In the genomic region with DNA sequence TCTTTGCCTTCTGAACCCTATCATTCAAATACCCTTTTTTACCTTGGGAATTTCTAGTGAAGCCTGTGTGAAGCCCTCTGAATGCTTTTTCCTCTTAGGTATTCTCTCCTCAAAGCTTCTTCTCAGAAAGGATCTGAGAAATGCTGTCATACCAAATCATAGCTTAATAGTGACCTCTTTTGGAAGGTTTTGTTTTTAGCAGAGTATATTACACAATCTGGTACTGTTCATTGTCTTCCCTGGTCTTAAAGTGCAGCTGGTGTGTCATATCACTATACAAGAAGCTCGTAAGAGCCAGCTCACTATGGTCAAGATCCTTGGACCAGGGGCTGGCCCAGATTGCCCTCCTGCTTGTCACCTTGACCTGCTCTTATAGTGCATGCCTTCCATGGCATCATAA, we compare ENCODE assay signal across 13 cellular contexts.
A peak's percentile ranks its signal among the peaks of the same experiment; 100 is the strongest.
DNase-seq lines count a peak whose midpoint lies in the region; ATAC-seq, FAIRE-seq and TF ChIP-seq lines count a peak whose summit lies in the region.
"Had no signal": no experiment of that assay in that cellular context is flagged by ENCODE, and none has a peak within 500 bp of the region (broad histone marks: within the 10 kb centered on the region; RNA-seq: fewer than 3 reads in every experiment).

No MANE protein-coding gene starts in this region.

- H3K9me2 ChIP-seq in OCI-LY1 (ENCODE audit: low read depth, low read length) (no peaks in the 10 kb centered on the region), hepatocyte (replicated peaks; ENCODE audit: insufficient read depth) (no peaks in the 10 kb centered on the region)

- H3K36me3 Mint-ChIP-seq in glutamatergic neuron (ENCODE audit: unreplicated experiment): no peaks in the 10 kb centered on the region
- H3K36me3 Mint-ChIP-seq: CD4-positive, alpha-beta memory T cell had no signal

- WGBS in hepatocyte (ENCODE audit: low lambda C conversion rate, missing lambda C conversion rate): 63% methylated on average over 1 of the region's 1 CpG

- DNase-seq in Ammon's horn (ENCODE audit: low spot score): peak; percentile 13
- DNase-seq in GM12892 (ENCODE audit: insufficient read length): no peak
- peak; percentile 6 for DNase-seq in hepatocyte (ENCODE audit: low spot score)
- DNase-seq in glutamatergic neuron: no peak
- DNase-seq in activated CD4-positive, alpha-beta T cell treated with anti-CD3 and anti-CD28 coated beads, Interleukin-2, amount 50 U/mL, for 4 hours: no peak
- DNase-seq in hepatic stellate cell (ENCODE audit: low spot score): no peak
- DNase-seq: activated CD4-positive, alpha-beta T cell treated with anti-CD3 and anti-CD28 coated beads, Interleukin-2, amount 10 ng/mL, durations not matched to agents 7 days and 5 days; CD4-positive, alpha-beta memory T cell; NCI-H774; stimulated activated naive CD8-positive, alpha-beta T cell treated with anti-CD3 and anti-CD28 coated beads, Interleukin-15, amount 100 ng/mL, for 72 hours; T-helper 1 cell had no signal

- TF ChIP-seq POLR2A in GM12892 (IDR thresholded peaks at IDR 0.05; ENCODE audit: low read depth, low read length): no peak

- H3K27me3 ChIP-seq in OCI-LY1 (ENCODE audit: insufficient read depth, low read length) (no peaks in the 10 kb centered on the region), hepatocyte (no peaks in the 10 kb centered on the region)

- no peak overlapping the region for H3K9ac ChIP-seq in OCI-LY1 (ENCODE audit: low read length)

- no peak for ATAC-seq in GM18517 (IDR thresholded peaks at IDR 0.05; ENCODE audit: unreplicated experiment)
- ATAC-seq: stimulated activated naive CD8-positive, alpha-beta T cell treated with anti-CD3 and anti-CD28 coated beads, Interleukin-15, amount 100 ng/mL, for 72 hours had no signal

- peak; percentile 17 for FAIRE-seq in GM12892 (lab: Jason Lieb, UNC)

- no peaks in the 10 kb centered on the region for H3K36me3 ChIP-seq in OCI-LY1 (ENCODE audit: insufficient read depth, low read length)
- H3K36me3 ChIP-seq in hepatocyte (replicated peaks; ENCODE audit: insufficient read depth, low read depth): no peaks in the 10 kb centered on the region

- H3K4me2 ChIP-seq in OCI-LY1 (ENCODE audit: low read length) (no peak overlapping the region), hepatocyte (no peak overlapping the region)

- H3K4me3 Mint-ChIP-seq in glutamatergic neuron (ENCODE audit: unreplicated experiment): no peak overlapping the region
- H3K4me3 Mint-ChIP-seq: activated CD4-positive, alpha-beta T cell treated with anti-CD3 and anti-CD28 coated beads, Interleukin-2, amount 10 ng/mL, durations not matched to agents 7 days and 5 days; CD4-positive, alpha-beta memory T cell; stimulated activated naive CD8-positive, alpha-beta T cell treated with anti-CD3 and anti-CD28 coated beads, Interleukin-15, amount 100 ng/mL, for 72 hours had no signal

- H3F3A ChIP-seq in OCI-LY1 (ENCODE audit: insufficient read depth, low read length): no peaks in the 10 kb centered on the region

- H3K27ac ChIP-seq in OCI-LY1 (ENCODE audit: low read depth, low read length, poor library complexity, severe bottlenecking) (no peak overlapping the region), hepatocyte (no peak overlapping the region)

- no peak overlapping the region for H2AFZ ChIP-seq in OCI-LY1 (ENCODE audit: low read length)
- H2AFZ ChIP-seq in hepatocyte: no peak overlapping the region

- no peaks in the 10 kb centered on the region for H3K9me3 Mint-ChIP-seq in glutamatergic neuron (ENCODE audit: unreplicated experiment)
- H3K9me3 Mint-ChIP-seq: activated CD4-positive, alpha-beta T cell treated with anti-CD3 and anti-CD28 coated beads, Interleukin-2, amount 10 ng/mL, durations not matched to agents 7 days and 5 days had no signal

- no peak overlapping the region for H3K4me3 ChIP-seq in OCI-LY1 (ENCODE audit: low read depth, low read length, poor library complexity, severe bottlenecking)
- no peak overlapping the region for H3K4me3 ChIP-seq in hepatocyte

- H3K79me2 ChIP-seq in OCI-LY1 (ENCODE audit: insufficient read depth, low read length) (no peaks in the 10 kb centered on the region), hepatocyte (no peaks in the 10 kb centered on the region)

- H3K9me3 ChIP-seq in OCI-LY1 (ENCODE audit: low read length) (no peaks in the 10 kb centered on the region), hepatocyte (ENCODE audit: low read depth) (no peaks in the 10 kb centered on the region)

- peaks cover 2% of the 10 kb centered on the region for H3K27me3 Mint-ChIP-seq in glutamatergic neuron (ENCODE audit: unreplicated experiment)
- H3K27me3 Mint-ChIP-seq: activated CD4-positive, alpha-beta T cell treated with anti-CD3 and anti-CD28 coated beads, Interleukin-2, amount 10 ng/mL, durations not matched to agents 7 days and 5 days; CD4-positive, alpha-beta memory T cell; stimulated activated naive CD8-positive, alpha-beta T cell treated with anti-CD3 and anti-CD28 coated beads, Interleukin-15, amount 100 ng/mL, for 72 hours had no signal

- no peaks in the 10 kb centered on the region for H3K4me1 ChIP-seq in OCI-LY1 (ENCODE audit: insufficient read depth, low read length, severe bottlenecking)
- H3K4me1 ChIP-seq in hepatocyte (ENCODE audit: insufficient read depth): no peaks in the 10 kb centered on the region

- no peak overlapping the region for H3K27ac Mint-ChIP-seq in glutamatergic neuron (ENCODE audit: unreplicated experiment)
- H3K27ac Mint-ChIP-seq: activated CD4-positive, alpha-beta T cell treated with anti-CD3 and anti-CD28 coated beads, Interleukin-2, amount 10 ng/mL, durations not matched to agents 7 days and 5 days; CD4-positive, alpha-beta memory T cell; stimulated activated naive CD8-positive, alpha-beta T cell treated with anti-CD3 and anti-CD28 coated beads, Interleukin-15, amount 100 ng/mL, for 72 hours had no signal

- H3K4me1 Mint-ChIP-seq in glutamatergic neuron (ENCODE audit: low read depth, unreplicated experiment): no peaks in the 10 kb centered on the region
- H3K4me1 Mint-ChIP-seq: activated CD4-positive, alpha-beta T cell treated with anti-CD3 and anti-CD28 coated beads, Interleukin-2, amount 10 ng/mL, durations not matched to agents 7 days and 5 days; CD4-positive, alpha-beta memory T cell; stimulated activated naive CD8-positive, alpha-beta T cell treated with anti-CD3 and anti-CD28 coated beads, Interleukin-15, amount 100 ng/mL, for 72 hours had no signal

- TF ChIP-seq CTCF in OCI-LY1 (IDR thresholded peaks at IDR 0.05; ENCODE audit: low read length) (peak; percentile 11; the same call in 1 of the 2 replicates), hepatocyte (IDR thresholded peaks at IDR 0.05; ENCODE audit: poor library complexity) (peak; percentile 32), glutamatergic neuron (IDR thresholded peaks at IDR 0.05; ENCODE audit: partially characterized antibody, unreplicated experiment) (no peak)

- H4K20me1 ChIP-seq in OCI-LY1 (ENCODE audit: insufficient read depth, low read length) (no peaks in the 10 kb centered on the region; the same call in 1 of the 2 replicates), hepatocyte (ENCODE audit: insufficient read depth, poor library complexity, severe bottlenecking) (no peaks in the 10 kb centered on the region)

Comparison
In these comparisons a context has a peak if more than half of its experiments do, and no peak if none do; other contexts are left out.
1. DNase-seq: peak in Ammon's horn (single experiment) and hepatocyte (single experiment); none in GM12892 (single experiment), glutamatergic neuron (single experiment), activated CD4-positive, alpha-beta T cell treated with anti-CD3 and anti-CD28 coated beads, Interleukin-2, amount 50 U/mL, for 4 hours (0 of 2) and hepatic stellate cell (single experiment).